Comparison of ENCODE assay signal across 8 cellular contexts in genomic region chr1:146938242-146938902, GRCh38. TPM values are rescaled to one million over a fixed set of nuclear protein-coding genes. Genes with fewer than 3 reads are reported as not detected.
DNase-seq lines count a peak whose midpoint lies in the region; ATAC-seq and TF ChIP-seq lines count a peak whose summit lies in the region.
"Not testable (repeated sequence)": the region's sequence is repeated elsewhere in the genome, so short reads cannot be mapped to it uniquely, and the experiment has no call there.

A gene with protein sequence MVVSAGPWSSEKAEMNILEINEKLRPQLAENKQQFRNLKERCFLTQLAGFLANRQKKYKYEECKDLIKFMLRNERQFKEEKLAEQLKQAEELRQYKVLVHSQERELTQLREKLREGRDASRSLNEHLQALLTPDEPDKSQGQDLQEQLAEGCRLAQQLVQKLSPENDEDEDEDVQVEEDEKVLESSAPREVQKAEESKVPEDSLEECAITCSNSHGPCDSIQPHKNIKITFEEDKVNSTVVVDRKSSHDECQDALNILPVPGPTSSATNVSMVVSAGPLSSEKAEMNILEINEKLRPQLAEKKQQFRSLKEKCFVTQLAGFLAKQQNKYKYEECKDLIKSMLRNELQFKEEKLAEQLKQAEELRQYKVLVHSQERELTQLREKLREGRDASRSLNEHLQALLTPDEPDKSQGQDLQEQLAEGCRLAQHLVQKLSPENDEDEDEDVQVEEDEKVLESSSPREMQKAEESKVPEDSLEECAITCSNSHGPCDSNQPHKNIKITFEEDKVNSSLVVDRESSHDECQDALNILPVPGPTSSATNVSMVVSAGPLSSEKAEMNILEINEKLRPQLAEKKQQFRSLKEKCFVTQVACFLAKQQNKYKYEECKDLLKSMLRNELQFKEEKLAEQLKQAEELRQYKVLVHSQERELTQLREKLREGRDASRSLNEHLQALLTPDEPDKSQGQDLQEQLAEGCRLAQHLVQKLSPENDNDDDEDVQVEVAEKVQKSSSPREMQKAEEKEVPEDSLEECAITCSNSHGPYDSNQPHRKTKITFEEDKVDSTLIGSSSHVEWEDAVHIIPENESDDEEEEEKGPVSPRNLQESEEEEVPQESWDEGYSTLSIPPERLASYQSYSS (N-terminal part only) (plus strand): TSS chr1:146938324. CDS start chr1:146960144, 21,820 bp downstream.

- DNase-seq in GM03348 (ENCODE audit: low spot score) = peak; percentile 82
- DNase-seq in NCI-H1092 treated with DMSO at 0.1 percent for 48 hours (lab: John Stamatoyannopoulos, UW) = peak; percentile 85
- DNase-seq in activated naive CD4-positive, alpha-beta T cell treated with Interleukin-2 at 50 U/mL for 16 hours = peak; percentile 89
- peak; percentile 36 for DNase-seq in non-pigmented ciliary epithelial cell (ENCODE audit: low read depth)
- peak; percentile 59 for DNase-seq in stromal cell of bone marrow (ENCODE audit: low read depth)

- H3K27me3 ChIP-seq in gastroesophageal sphincter = not testable (repeated sequence)

- peak within 1 kb of the TSS; percentile 74 to 97 for H3K4me3 ChIP-seq in gastroesophageal sphincter

- not testable (repeated sequence) for H3K9me3 ChIP-seq in gastroesophageal sphincter

- TF ChIP-seq CTCF in gastroesophageal sphincter (IDR thresholded peaks at IDR 0.05) = not testable (repeated sequence)

- TF ChIP-seq POLR2A in gastroesophageal sphincter (IDR thresholded peaks at IDR 0.05) = peak in 1 of 2 donors; percentile 13

- WGBS in gastroesophageal sphincter (ENCODE audit: low coverage in 1 of 2), 2 donors = 0% methylated on average over 3 to 11 of the region's 61 CpGs

- TF ChIP-seq EP300 in gastroesophageal sphincter (IDR thresholded peaks at IDR 0.05) = not testable (repeated sequence)

- not testable (repeated sequence) for H3K36me3 ChIP-seq in gastroesophageal sphincter

- peaks cover 0 to 19% (median 0%) of the 10 kb centered on the region in 3 donors for H3K4me1 ChIP-seq in gastroesophageal sphincter

- H3K27ac ChIP-seq in gastroesophageal sphincter = peak within 1 kb of the TSS; percentile 86 to 91 (median 88)

- peak; percentile 85 for ATAC-seq in HG02588 (IDR thresholded peaks at IDR 0.05; ENCODE audit: unreplicated experiment)
- peak; percentile 98 for ATAC-seq in SK-N-SH treated with all-trans-retinoic acid at 6 μM for 48 hours
- peak; percentile 94 for ATAC-seq in gastroesophageal sphincter

RNA-seq across cellular contexts. Expression of the gene that starts here (rescaled TPM):
- total RNA-seq in gastroesophageal sphincter = 10 to 100 TPM; 10.8 to 18.0 (median 15.2) TPM

Comparison
In these comparisons a context has a peak if more than half of its experiments do, and no peak if none do; other contexts are left out.
1. Peak in every context shown above with its lines: DNase-seq, ATAC-seq, H3K4me3 ChIP-seq and H3K27ac ChIP-seq.
2. DNase-seq: peak in every context shown above with its lines; median percentile 89 in activated naive CD4-positive, alpha-beta T cell treated with Interleukin-2 at 50 U/mL for 16 hours; 85 in NCI-H1092 treated with DMSO at 0.1 percent for 48 hours; 82 in GM03348; 59 in stromal cell of bone marrow; 36 in non-pigmented ciliary epithelial cell.